Comparison of ENCODE assay signal across 1 cellular context in genomic region chr20:63568170-63568981, GRCh38.
TF ChIP-seq lines count a peak whose summit lies in the region.

No MANE protein-coding gene starts in this region.

TF ChIP-seq in K562, 482 proteins besides CTCF, POLR2A, EP300 and RAD21:
- TF ChIP-seq ZMIZ1 (IDR thresholded peaks at IDR 0.05; ENCODE audit: low read depth in 2 of 2, low read length in 2 of 2) (no peak), POLR2G (IDR thresholded peaks at IDR 0.05; ENCODE audit: low read depth, low read length) (peak; percentile 29), PURB (CRISPR knock-in tag; IDR thresholded peaks at IDR 0.05; ENCODE audit: low read depth) (no peak), PTRF (tag; IDR thresholded peaks at IDR 0.05) (no peak), ZBTB33 (CRISPR knock-in tag; IDR thresholded peaks at IDR 0.05) (peak; percentile 94), FIP1L1 (IDR thresholded peaks at IDR 0.05; ENCODE audit: low read depth, low read length, poor library complexity, severe bottlenecking) (peak; percentile 31)
